ENCODE assay signal across 8 cellular contexts in genomic region chr13:65926750-65927171, GRCh38.
DNase-seq lines count a peak whose midpoint lies in the region; ATAC-seq and TF ChIP-seq lines count a peak whose summit lies in the region.

No MANE protein-coding gene starts in this region.

- H3K9me3 ChIP-seq in PC-9 (ENCODE audit: insufficient read depth, low read depth): no peaks in the 10 kb centered on the region; the same call in 1 of the 2 replicates

- no peaks in the 10 kb centered on the region; the same call in 1 of the 2 replicates for H3K9me2 ChIP-seq in PC-9 (ENCODE audit: insufficient read depth)

- no peaks in the 10 kb centered on the region for H3K79me2 ChIP-seq in PC-9 (ENCODE audit: low read depth)

- no peaks in the 10 kb centered on the region for H3K36me3 Mint-ChIP-seq in activated T-helper 17 cell treated with anti-CD3 and anti-CD28 coated beads, Interleukin-2, amount 50 U/mL, for 72 hours (ENCODE audit: low read depth)

- H3K9me3 Mint-ChIP-seq in activated T-helper 17 cell treated with anti-CD3 and anti-CD28 coated beads, Interleukin-2, amount 50 U/mL, for 72 hours: peaks cover 7% of the 10 kb centered on the region

- H3K36me3 ChIP-seq in PC-9 (ENCODE audit: low read depth): no peaks in the 10 kb centered on the region

- no peaks in the 10 kb centered on the region for H3K27me3 Mint-ChIP-seq in activated T-helper 17 cell treated with anti-CD3 and anti-CD28 coated beads, Interleukin-2, amount 50 U/mL, for 72 hours

- H3K4me3 Mint-ChIP-seq in activated T-helper 17 cell treated with anti-CD3 and anti-CD28 coated beads, Interleukin-2, amount 50 U/mL, for 72 hours: no peak overlapping the region

- no TSS peak for BruUV-seq in PC-9 (replicated peaks; lab: Mats Ljungman, UMichigan)

- CTCF ChIA-PET in PC-9 (lab: Charles Lee): interaction anchor here (0.6 kb wide), 1 partner anchor 297 kb away, joined by 3 read pairs; no protein-coding TSS in a partner anchor

- H3K27ac ChIP-seq in PC-9: no peak overlapping the region

- no peaks in the 10 kb centered on the region for H4K20me1 ChIP-seq in PC-9 (ENCODE audit: insufficient read depth)

- POLR2A ChIA-PET in PC-9 (lab: Charles Lee; ENCODE audit: unreplicated experiment): no interaction called here

- no peak overlapping the region for H3K27ac Mint-ChIP-seq in activated T-helper 17 cell treated with anti-CD3 and anti-CD28 coated beads, Interleukin-2, amount 50 U/mL, for 72 hours

- no peak overlapping the region for H2AFZ ChIP-seq in PC-9

- TF ChIP-seq CTCF in PC-9 (conservative IDR thresholded peaks at IDR 0.05): no peak

- H3K27me3 ChIP-seq in PC-9 (ENCODE audit: insufficient read depth, low read depth): no peaks in the 10 kb centered on the region

- intact Hi-C loops in PC-9 (cut with micrococcal nuclease; ENCODE audit: unreplicated experiment): no loop called here

- no peak overlapping the region for H3K4me3 ChIP-seq in PC-9

- TF ChIP-seq POLR2A in GM18505 (IDR thresholded peaks at IDR 0.05; ENCODE audit: borderline replicate concordance, extremely low read depth, insufficient read depth, insufficient read length): no peak

- no peaks in the 10 kb centered on the region for H3K4me1 Mint-ChIP-seq in activated T-helper 17 cell treated with anti-CD3 and anti-CD28 coated beads, Interleukin-2, amount 50 U/mL, for 72 hours

- no peaks in the 10 kb centered on the region for H3F3A ChIP-seq in PC-9 (ENCODE audit: insufficient read depth, low read depth)

- H3K4me2 ChIP-seq in PC-9: no peak overlapping the region

- peak; percentile 90 for ATAC-seq in HG02678 (IDR thresholded peaks at IDR 0.05; ENCODE audit: unreplicated experiment)
- no peak for ATAC-seq in GM18505 (IDR thresholded peaks at IDR 0.05; ENCODE audit: unreplicated experiment)
- ATAC-seq in activated T-helper 17 cell treated with anti-CD3 and anti-CD28 coated beads, Interleukin-2, amount 50 U/mL, for 72 hours (replicated peaks): no peak

- DNase-seq in D341Med (ENCODE audit: low spot score) (peak; percentile 46), UCSD-AML1 (lab: John Stamatoyannopoulos, UW; ENCODE audit: unreplicated experiment) (peak; percentile 9), islet precursor cell (peak; percentile 69), PC-9 (no peak), DMS153 treated with DMSO at 0.1 percent for 48 hours (lab: John Stamatoyannopoulos, UW; ENCODE audit: unreplicated experiment) (no peak)

- H3K4me1 ChIP-seq in PC-9 (replicated peaks; ENCODE audit: insufficient read depth): no peaks in the 10 kb centered on the region

Comparison
In these comparisons a context has a peak if more than half of its experiments do, and no peak if none do; other contexts are left out.
1. DNase-seq: peak in D341Med (single experiment), UCSD-AML1 (single experiment) and islet precursor cell (single experiment); none in PC-9 (0 of 2) and DMS153 treated with DMSO at 0.1 percent for 48 hours (single experiment).